ENCODE assay signal across 26 cellular contexts in the genomic region with DNA sequence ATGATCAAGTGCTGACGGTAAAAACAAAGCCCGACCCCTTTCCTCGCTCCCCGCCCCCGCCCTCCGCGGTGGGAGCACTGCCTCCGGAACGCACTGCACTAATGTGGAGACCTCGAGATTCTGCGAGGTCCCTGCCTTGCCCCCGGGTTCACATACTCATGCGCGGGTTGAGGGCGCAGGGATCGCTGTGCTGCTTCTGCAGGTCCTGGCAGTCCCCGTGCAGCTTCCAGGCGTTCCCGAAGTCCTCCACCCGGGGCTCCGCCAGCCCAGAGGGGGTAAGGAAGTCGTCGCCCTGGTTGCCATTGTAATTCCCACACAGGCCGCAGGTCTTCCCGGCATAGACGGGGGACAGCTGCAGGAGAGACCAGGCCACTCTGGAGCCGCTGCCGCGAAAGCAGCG.
DNase-seq lines count a peak whose midpoint lies in the region; ATAC-seq and TF ChIP-seq lines count a peak whose summit lies in the region.
"Had no signal": no experiment of that assay in that cellular context is flagged by ENCODE, and none has a peak within 500 bp of the region (broad histone marks: within the 10 kb centered on the region; RNA-seq: fewer than 3 reads in every experiment).

No MANE protein-coding gene starts in this region.

- peaks cover 42% of the 10 kb centered on the region for H3K4me1 Mint-ChIP-seq in neural crest cell
- H3K4me1 Mint-ChIP-seq: IgD-negative memory B cell, T-helper 17 cell had no signal

- peaks cover 0 to 4% of the 10 kb centered on the region in 2 donors for H3K4me1 ChIP-seq in uterus

- H3K36me3 ChIP-seq in uterus: no peaks in the 10 kb centered on the region
- H3K36me3 ChIP-seq: BLaER1, left lung, MG63, ovary, SJSA1, tibial nerve, WERI-Rb-1 had no signal

- intact Hi-C loops in uterus (cut with DNase I; ENCODE audit: low total_unique reads): no loop called here

- peaks cover 21% of the 10 kb centered on the region for H3K27me3 Mint-ChIP-seq in neural crest cell (ENCODE audit: low read depth)
- H3K27me3 Mint-ChIP-seq: activated CD8-positive, alpha-beta T cell treated with anti-CD3 and anti-CD28 coated beads for 36 hours; stimulated activated naive CD8-positive, alpha-beta T cell treated with anti-CD3 and anti-CD28 coated beads, Interleukin-15, Interleukin-2, amounts not matched to agents 100 ng/mL and 50 ng/mL, for 24 hours had no signal

- H3K9me3 Mint-ChIP-seq in neural crest cell: no peaks in the 10 kb centered on the region
- H3K9me3 Mint-ChIP-seq: activated CD8-positive, alpha-beta T cell treated with anti-CD3 and anti-CD28 coated beads for 36 hours; activated T-cell treated with anti-CD3 and anti-CD28 coated beads, Interleukin-2, amount 50 U/mL, for 24 hours; IgD-negative memory B cell; stimulated activated naive CD8-positive, alpha-beta T cell treated with anti-CD3 and anti-CD28 coated beads, Interleukin-15, Interleukin-2, amounts not matched to agents 100 ng/mL and 50 ng/mL, for 24 hours had no signal

- no peak overlapping the region for H3K27ac Mint-ChIP-seq in neural crest cell (ENCODE audit: unreplicated experiment)
- H3K27ac Mint-ChIP-seq: activated CD8-positive, alpha-beta T cell treated with anti-CD3 and anti-CD28 coated beads for 36 hours; activated T-cell treated with anti-CD3 and anti-CD28 coated beads, Interleukin-2, amount 50 U/mL, for 24 hours; IgD-negative memory B cell; stimulated activated naive CD8-positive, alpha-beta T cell treated with anti-CD3 and anti-CD28 coated beads, Interleukin-15, Interleukin-2, amounts not matched to agents 100 ng/mL and 50 ng/mL, for 24 hours; T-helper 17 cell had no signal

- TF ChIP-seq POLR2A in uterus (IDR thresholded peaks at IDR 0.05): no peak

- peak overlapping the region; percentile 44 for H3K4me3 Mint-ChIP-seq in neural crest cell
- H3K4me3 Mint-ChIP-seq: stimulated activated naive CD8-positive, alpha-beta T cell treated with anti-CD3 and anti-CD28 coated beads, Interleukin-15, Interleukin-2, amounts not matched to agents 100 ng/mL and 50 ng/mL, for 24 hours; T-helper 17 cell had no signal

- no peaks in the 10 kb centered on the region for H3K9me3 ChIP-seq in iPS-18c (ENCODE audit: control insufficient read depth, insufficient read depth, low read length)
- H3K9me3 ChIP-seq in uterus: no peaks in the 10 kb centered on the region
- H3K9me3 ChIP-seq: BLaER1, left lung, MG63, ovary, SJSA1, tibial nerve had no signal

- no peak overlapping the region for H3K27ac ChIP-seq in uterus
- H3K27ac ChIP-seq: BLaER1, left lung, ovary, SJSA1, WERI-Rb-1 had no signal

- no peaks in the 10 kb centered on the region for H3K27me3 ChIP-seq in uterus
- H3K27me3 ChIP-seq: MG63, ovary, SJSA1, tibial nerve had no signal

- ATAC-seq in GM21529 (IDR thresholded peaks at IDR 0.05; ENCODE audit: unreplicated experiment): no peak
- ATAC-seq: PC-3, T-helper 17 cell had no signal

- peak; percentile 88 for DNase-seq in ELF-1 (ENCODE audit: low read depth, low spot score)
- DNase-seq in astrocyte of the hippocampus (ENCODE audit: low read depth, low spot score): peak; percentile 23
- DNase-seq in neural crest cell (ENCODE audit: low read depth, low spot score): peak; percentile 58
- DNase-seq in uterus: no peak
- DNase-seq in ureter (ENCODE audit: low spot score): no peak
- no peak for DNase-seq in LoVo (ENCODE audit: low spot score)
- DNase-seq: activated CD8-positive, alpha-beta T cell treated with anti-CD3 and anti-CD28 coated beads for 36 hours; activated naive CD4-positive, alpha-beta T cell treated with Interleukin-2 at 50 U/mL for 16 hours; activated T-cell treated with anti-CD3 and anti-CD28 coated beads, Interleukin-2, amount 50 U/mL, for 24 hours; amygdala; GDM1; left lung; MG63; NCI-H1436; NCI-H2171; ovary; PC-3; T-helper 17 cell; WERI-Rb-1 had no signal

- peak overlapping the region; percentile 47; the same call in 1 of the 2 replicates for H3K4me3 ChIP-seq in iPS-18c (ENCODE audit: insufficient read depth, low read depth, low read length)
- H3K4me3 ChIP-seq in uterus: no peak overlapping the region
- H3K4me3 ChIP-seq: BLaER1, left lung, MG63, ovary, SJSA1, tibial nerve had no signal

- peak; percentile 58 for TF ChIP-seq CTCF in neural crest cell (conservative IDR thresholded peaks at IDR 0.05)
- TF ChIP-seq CTCF in uterus (IDR thresholded peaks at IDR 0.05): no peak

- H3K36me3 Mint-ChIP-seq in neural crest cell (ENCODE audit: low read depth): no peaks in the 10 kb centered on the region
- H3K36me3 Mint-ChIP-seq: IgD-negative memory B cell had no signal

Comparison
In these comparisons a context has a peak if more than half of its experiments do, and no peak if none do; other contexts are left out.
1. DNase-seq: peak in ELF-1 (single experiment), astrocyte of the hippocampus (single experiment) and neural crest cell (single experiment); none in uterus (0 of 2), ureter (single experiment) and LoVo (single experiment).